In genomic region chr17:60745544-60745943, GRCh38 we compare ENCODE assay signal across 17 cellular contexts.
DNase-seq lines count a peak whose midpoint lies in the region; TF ChIP-seq lines count a peak whose summit lies in the region.
"Had no signal": no experiment of that assay in that cellular context is flagged by ENCODE, and none has a peak within 500 bp of the region (broad histone marks: within the 10 kb centered on the region; RNA-seq: fewer than 3 reads in every experiment).

No MANE protein-coding gene starts in this region.

- no peak overlapping the region for H3K4me3 ChIP-seq in BE2C (ENCODE audit: low read depth, low read length)
- H3K4me3 ChIP-seq in LNCaP clone FGC (ENCODE audit: low read depth, low read length): no peak overlapping the region
- H3K4me3 ChIP-seq: BLaER1, colonic mucosa, K562, lung, tibial nerve had no signal

- DNase-seq in BE2C: no peak
- DNase-seq in LNCaP clone FGC (ENCODE audit: low read depth): no peak
- peak; percentile 10 for DNase-seq in astrocyte of the hippocampus (ENCODE audit: low read depth, low spot score)
- DNase-seq in left kidney (ENCODE audit: low read depth, low spot score): peak; percentile 8
- DNase-seq in SW 1271 (lab: John Stamatoyannopoulos, UW): no peak
- DNase-seq in activated naive CD4-positive, alpha-beta T cell (lab: John Stamatoyannopoulos, UW): no peak
- no peak for DNase-seq in NCI-H187 treated with DMSO at 0.1 percent for 48 hours (lab: John Stamatoyannopoulos, UW)
- no peak for DNase-seq in iPS-NIHi11 (ENCODE audit: low spot score)
- DNase-seq: activated CD4-positive, alpha-beta T cell treated with anti-CD3 and anti-CD28 coated beads for 4 hours; activated gamma-delta T cell treated with Interleukin-2 at 50 U/mL for 16 hours; colonic mucosa; naive thymus-derived CD4-positive, alpha-beta T cell; SHP77 had no signal

- no peaks in the 10 kb centered on the region for H3K9me3 ChIP-seq in BE2C
- H3K9me3 ChIP-seq: BLaER1, colonic mucosa had no signal

- no peaks in the 10 kb centered on the region for H3K27me3 ChIP-seq in BE2C
- H3K27me3 ChIP-seq: BLaER1, colonic mucosa, tibial nerve had no signal

- TF ChIP-seq CTCF in BE2C (IDR thresholded peaks at IDR 0.05; ENCODE audit: low read depth, low read length): peak; percentile 35; the same call in 1 of the 2 replicates
- peak; percentile 48 for TF ChIP-seq CTCF in LNCaP clone FGC (IDR thresholded peaks at IDR 0.05; ENCODE audit: control insufficient read depth, extremely low read depth, insufficient read depth)

- no peaks in the 10 kb centered on the region for H3K4me1 ChIP-seq in BE2C
- H3K4me1 ChIP-seq: BLaER1, colonic mucosa had no signal

- H3K36me3 ChIP-seq in BE2C: no peaks in the 10 kb centered on the region
- H3K36me3 ChIP-seq: BLaER1, colonic mucosa had no signal

Comparison
In these comparisons a context has a peak if more than half of its experiments do, and no peak if none do; other contexts are left out.
1. DNase-seq: peak in astrocyte of the hippocampus (single experiment) and left kidney (single experiment); none in BE2C (single experiment), LNCaP clone FGC (single experiment), SW 1271 (0 of 2), activated naive CD4-positive, alpha-beta T cell (0 of 4), NCI-H187 treated with DMSO at 0.1 percent for 48 hours (single experiment) and iPS-NIHi11 (single experiment).